Comparison of ENCODE assay signal across 18 cellular contexts in the genomic region with DNA sequence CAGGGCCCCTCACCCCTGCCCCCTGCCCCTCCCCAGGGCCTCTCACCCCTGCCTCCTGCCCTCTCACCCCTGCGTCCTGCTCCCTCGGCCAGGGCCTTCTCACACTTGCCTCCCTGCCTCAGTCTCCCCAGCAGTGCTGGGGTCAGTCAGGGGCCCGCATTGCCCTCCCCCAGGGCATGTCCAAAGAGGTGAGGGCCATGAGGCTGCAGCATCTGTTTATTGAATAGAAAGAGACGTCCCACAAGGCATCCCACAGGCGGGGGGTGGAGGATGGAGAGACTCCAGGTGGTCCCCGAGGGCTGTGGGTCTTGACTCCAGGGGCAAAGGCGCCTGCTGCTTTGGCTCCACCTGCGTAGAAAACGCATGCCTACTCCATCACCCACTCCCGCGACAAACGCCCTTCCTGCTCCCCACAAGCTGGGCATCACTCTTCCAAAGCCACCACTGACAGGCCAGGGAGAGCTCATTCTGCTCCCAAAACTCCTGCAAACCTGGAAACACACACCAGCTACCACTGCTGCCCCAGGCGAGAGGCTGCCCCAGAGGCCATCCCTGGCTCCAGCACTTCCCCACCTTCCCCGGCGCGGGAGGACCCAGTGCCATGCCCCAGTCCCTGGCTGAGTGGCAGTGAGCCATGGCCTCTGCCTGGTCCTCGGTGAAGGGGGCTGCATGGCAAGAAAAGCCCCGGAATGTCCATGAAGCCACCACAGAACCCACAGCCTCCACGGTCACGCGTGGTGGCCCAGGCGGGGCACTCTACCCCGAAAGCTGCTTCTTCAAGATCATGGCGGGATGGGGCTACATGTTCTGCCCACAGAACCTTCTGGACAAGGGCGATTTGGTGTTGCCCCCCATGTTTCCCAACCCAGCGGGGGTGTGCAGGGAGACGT. TPM values are rescaled to one million over a fixed set of nuclear protein-coding genes. Genes with fewer than 3 reads are reported as not detected.
"Had no signal": no experiment of that assay in that cellular context is flagged by ENCODE, and none has a peak within 500 bp of the region (broad histone marks: within the 10 kb centered on the region; RNA-seq: fewer than 3 reads in every experiment).

No MANE protein-coding gene starts in this region.

- H3K27ac ChIP-seq: brain microvascular endothelial cell, thyroid gland, vagina had no signal

- H3K36me3 Mint-ChIP-seq: natural killer cell treated with Interleukin-12 subunit alpha and Interleukin-12 subunit beta and Interleukin-15 and Interleukin-18, amount 100 ng/mL, for 72 hours had no signal

- H3K4me3 Mint-ChIP-seq: natural killer cell treated with Interleukin-12 subunit alpha and Interleukin-12 subunit beta and Interleukin-15 and Interleukin-18, amount 100 ng/mL, for 72 hours; T-helper 17 cell had no signal

- H3K4me1 Mint-ChIP-seq: T-helper 17 cell had no signal

- H3K9me3 ChIP-seq: thyroid gland had no signal

- H3K4me3 ChIP-seq: dorsolateral prefrontal cortex, thyroid gland, vagina had no signal

- ATAC-seq: esophagus mucosa; left colon; natural killer cell treated with Interleukin-12 subunit alpha and Interleukin-12 subunit beta and Interleukin-15 and Interleukin-18, amount 100 ng/mL, for 72 hours; T-helper 17 cell had no signal

- H3K36me3 ChIP-seq: brain microvascular endothelial cell, thyroid gland, vagina had no signal

- H3K27me3 ChIP-seq: brain microvascular endothelial cell, dorsolateral prefrontal cortex, thyroid gland, vagina had no signal

- DNase-seq: activated naive CD4-positive, alpha-beta T cell treated with anti-CD3 and anti-CD28 coated beads, Interleukin-2, amount 50 U/mL, for 16 hours; activated T-cell treated with anti-CD3 and anti-CD28 coated beads, Interleukin-2, amount 50 U/mL, for 1 hour; amniotic stem cell; brain microvascular endothelial cell; hippocampal formation; left colon; mammary epithelial cell; stimulated activated CD4-positive, alpha-beta T cell treated with anti-CD3 and anti-CD28 coated beads, Interleukin-4, amount 100 ng/mL, for 24 hours; T-helper 17 cell; thyroid gland had no signal

- H3K27ac Mint-ChIP-seq: natural killer cell treated with Interleukin-12 subunit alpha and Interleukin-12 subunit beta and Interleukin-15 and Interleukin-18, amount 100 ng/mL, for 72 hours had no signal

- H3K27me3 Mint-ChIP-seq: natural killer cell treated with Interleukin-12 subunit alpha and Interleukin-12 subunit beta and Interleukin-15 and Interleukin-18, amount 100 ng/mL, for 72 hours had no signal

RNA-seq across cellular contexts. Expression of a gene that starts 1.6 kb away (rescaled TPM):
- total RNA-seq: cerebellum; esophagus mucosa; glomerular endothelial cell; mammary epithelial cell; mucosa of gallbladder; natural killer cell treated with Interleukin-12 subunit alpha and Interleukin-12 subunit beta and Interleukin-15 and Interleukin-18, amount 100 ng/mL, for 72 hours; osteocyte; vagina had no signal
- polyA plus RNA-seq: mammary epithelial cell had no signal

RNA-seq across cellular contexts. Expression of a gene that starts 4.6 kb away (rescaled TPM):
- total RNA-seq: cerebellum; esophagus mucosa; mammary epithelial cell; mucosa of gallbladder; natural killer cell treated with Interleukin-12 subunit alpha and Interleukin-12 subunit beta and Interleukin-15 and Interleukin-18, amount 100 ng/mL, for 72 hours; osteocyte; T-helper 17 cell; thyroid gland; vagina had no signal
- polyA plus RNA-seq: mammary epithelial cell had no signal

RNA-seq across cellular contexts. Expression of a gene that starts 11.4 kb away (rescaled TPM):
- total RNA-seq: cerebellum; glomerular endothelial cell; mammary epithelial cell; natural killer cell treated with Interleukin-12 subunit alpha and Interleukin-12 subunit beta and Interleukin-15 and Interleukin-18, amount 100 ng/mL, for 72 hours; osteocyte; T-helper 17 cell had no signal
- polyA plus RNA-seq: mammary epithelial cell had no signal

RNA-seq across cellular contexts. Expression of a gene that starts 16.9 kb away (rescaled TPM):
- total RNA-seq: cerebellum, glomerular endothelial cell, mammary epithelial cell, osteocyte had no signal
- polyA plus RNA-seq: mammary epithelial cell had no signal
